Comparison of ENCODE assay signal across 8 cellular contexts in the genomic region with DNA sequence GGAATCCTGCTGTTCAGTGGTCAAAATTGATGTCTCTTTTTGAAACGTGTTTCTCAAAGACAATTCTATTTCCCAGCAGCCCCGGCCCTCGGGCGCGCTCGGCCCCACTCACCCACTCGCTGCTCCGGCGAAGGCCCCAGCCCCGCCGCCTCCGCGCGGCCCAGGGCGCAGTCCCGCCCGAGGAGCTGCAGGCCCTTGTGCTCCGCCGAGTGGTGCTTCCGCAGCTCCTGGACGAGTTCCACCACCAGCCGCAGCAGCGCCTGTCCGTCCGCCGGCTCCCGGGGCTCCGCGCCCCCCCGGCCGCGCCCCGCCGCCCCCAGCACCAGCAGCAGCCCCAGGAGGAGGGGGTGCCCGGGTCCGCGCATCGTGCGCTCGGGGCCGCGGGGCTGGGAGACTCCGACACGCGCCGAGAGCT. TPM values are rescaled to one million over a fixed set of nuclear protein-coding genes. Genes with fewer than 3 reads are reported as not detected.
DNase-seq lines count a peak whose midpoint lies in the region; ATAC-seq and TF ChIP-seq lines count a peak whose summit lies in the region.

No MANE protein-coding gene starts in this region.

- no peaks in the 10 kb centered on the region for H3K9me3 ChIP-seq in OCI-LY1 (ENCODE audit: low read length)

- peak overlapping the region; percentile 74 for H3K4me3 Mint-ChIP-seq in osteocyte (ENCODE audit: unreplicated experiment)

- DNase-seq in GM10248 (ENCODE audit: extremely low spot score) (peak; percentile 51), fibroblast of pulmonary artery (ENCODE audit: low read depth) (peak; percentile 45), osteocyte (ENCODE audit: extremely low spot score, unreplicated experiment) (no peak), dedifferentiated amniotic fluid mesenchymal stem cell (ENCODE audit: extremely low spot score) (no peak), A172 (ENCODE audit: low spot score) (no peak)

- CTCF ChIA-PET in GM10248 (lab: Yijun Ruan, JAX), result interaction anchor here (1.8 kb wide), 1 partner anchor 14 kb away, joined by 4 read pairs; no protein-coding TSS in a partner anchor

- H3K4me1 ChIP-seq in OCI-LY1 (ENCODE audit: insufficient read depth, low read length, severe bottlenecking), result no peaks in the 10 kb centered on the region

- ATAC-seq in GM21367 (IDR thresholded peaks at IDR 0.05; ENCODE audit: unreplicated experiment), result no peak
- no peak for ATAC-seq in HG02798 (IDR thresholded peaks at IDR 0.05; ENCODE audit: poor library complexity, unreplicated experiment)

- H3K4me3 ChIP-seq in OCI-LY1 (ENCODE audit: low read depth, low read length, poor library complexity, severe bottlenecking) (peak overlapping the region; percentile 41), fibroblast of pulmonary artery (replicated peaks; ENCODE audit: low read depth, low read length) (no peak overlapping the region)

- no peak overlapping the region for H3K27ac Mint-ChIP-seq in osteocyte (ENCODE audit: unreplicated experiment)

- no peaks in the 10 kb centered on the region for H3F3A ChIP-seq in OCI-LY1 (ENCODE audit: insufficient read depth, low read length)

- peaks cover 26% of the 10 kb centered on the region for H3K36me3 Mint-ChIP-seq in osteocyte (ENCODE audit: unreplicated experiment)

- no peaks in the 10 kb centered on the region for H3K79me2 ChIP-seq in OCI-LY1 (ENCODE audit: insufficient read depth, low read length)

- no peak overlapping the region for H3K27ac ChIP-seq in OCI-LY1 (ENCODE audit: low read depth, low read length, poor library complexity, severe bottlenecking)

- H3K36me3 ChIP-seq in OCI-LY1 (ENCODE audit: insufficient read depth, low read length), result peaks cover under 1% of the 10 kb centered on the region; the same call in 1 of the 2 replicates

- H3K4me1 Mint-ChIP-seq in osteocyte (ENCODE audit: unreplicated experiment), result peaks cover 26% of the 10 kb centered on the region

- no peaks in the 10 kb centered on the region for H3K9me2 ChIP-seq in OCI-LY1 (ENCODE audit: low read depth, low read length)

- POLR2A ChIA-PET in GM10248 (lab: Yijun Ruan, JAX), result no interaction called here

- peaks cover 3% of the 10 kb centered on the region for H3K27me3 Mint-ChIP-seq in osteocyte (ENCODE audit: unreplicated experiment)

- no peaks in the 10 kb centered on the region for H4K20me1 ChIP-seq in OCI-LY1 (ENCODE audit: insufficient read depth, low read length)

- no peak overlapping the region for H2AFZ ChIP-seq in OCI-LY1 (ENCODE audit: low read length)

- H3K9me3 Mint-ChIP-seq in osteocyte (ENCODE audit: unreplicated experiment), result no peaks in the 10 kb centered on the region

- H3K4me2 ChIP-seq in OCI-LY1 (ENCODE audit: low read length), result peak overlapping the region; percentile 46; the same call in 1 of the 2 replicates

- H3K9ac ChIP-seq in OCI-LY1 (ENCODE audit: low read length), result no peak overlapping the region

- TF ChIP-seq CTCF in GM10248 (IDR thresholded peaks at IDR 0.05; ENCODE audit: control extremely low read depth, extremely low read depth, low read depth, missing control alignments) (no peak), OCI-LY1 (IDR thresholded peaks at IDR 0.05; ENCODE audit: low read length) (no peak), fibroblast of pulmonary artery (IDR thresholded peaks at IDR 0.05; ENCODE audit: low read length, missing control alignments) (no peak), osteocyte (IDR thresholded peaks at IDR 0.05) (no peak)

- H3K27me3 ChIP-seq in OCI-LY1 (ENCODE audit: insufficient read depth, low read length), result no peaks in the 10 kb centered on the region

RNA-seq across cellular contexts. Expression of a gene that starts 0.4 kb away (rescaled TPM):
- total RNA-seq in osteocyte, result 50.0 and 52.9 TPM in 2 replicates
- not detected in 2 replicates for total RNA-seq in A172 (2014; rRNA removed; shearing (Covaris generic))

RNA-seq across cellular contexts. Expression of a gene that starts 22.7 kb away (rescaled TPM):
- 81.4 and 82.9 TPM in 2 replicates for total RNA-seq in osteocyte
- 186 and 248 TPM in 2 replicates for total RNA-seq in A172 (2014; rRNA removed; shearing (Covaris generic))

RNA-seq across cellular contexts. Expression of a gene that starts 23.6 kb away (rescaled TPM):
- total RNA-seq in osteocyte, result 50.2 and 55.5 TPM in 2 replicates
- total RNA-seq in A172 (2014; rRNA removed; shearing (Covaris generic)), result 21.4 and 22.5 TPM in 2 replicates

Comparison
In these comparisons a context has a peak if more than half of its experiments do, and no peak if none do; other contexts are left out.
1. DNase-seq: peak in GM10248 (single experiment) and fibroblast of pulmonary artery (single experiment); none in osteocyte (single experiment), dedifferentiated amniotic fluid mesenchymal stem cell (single experiment) and A172 (single experiment).
2. RNA of a gene that starts 0.4 kb away (total RNA-seq): 50.0 to 52.9 TPM in osteocyte; not detected in A172; every median in the first group is over 10 times any median in the second.